In genomic region chr1:53475661-53476060, GRCh38 we compare ENCODE assay signal across 1 cellular context.
TF ChIP-seq lines count a peak whose summit lies in the region.

No MANE protein-coding gene starts in this region.

TF ChIP-seq in HepG2, 621 proteins besides CTCF, POLR2A, EP300 and RAD21 (continued from another document):
- TF ChIP-seq, protein P1, sequence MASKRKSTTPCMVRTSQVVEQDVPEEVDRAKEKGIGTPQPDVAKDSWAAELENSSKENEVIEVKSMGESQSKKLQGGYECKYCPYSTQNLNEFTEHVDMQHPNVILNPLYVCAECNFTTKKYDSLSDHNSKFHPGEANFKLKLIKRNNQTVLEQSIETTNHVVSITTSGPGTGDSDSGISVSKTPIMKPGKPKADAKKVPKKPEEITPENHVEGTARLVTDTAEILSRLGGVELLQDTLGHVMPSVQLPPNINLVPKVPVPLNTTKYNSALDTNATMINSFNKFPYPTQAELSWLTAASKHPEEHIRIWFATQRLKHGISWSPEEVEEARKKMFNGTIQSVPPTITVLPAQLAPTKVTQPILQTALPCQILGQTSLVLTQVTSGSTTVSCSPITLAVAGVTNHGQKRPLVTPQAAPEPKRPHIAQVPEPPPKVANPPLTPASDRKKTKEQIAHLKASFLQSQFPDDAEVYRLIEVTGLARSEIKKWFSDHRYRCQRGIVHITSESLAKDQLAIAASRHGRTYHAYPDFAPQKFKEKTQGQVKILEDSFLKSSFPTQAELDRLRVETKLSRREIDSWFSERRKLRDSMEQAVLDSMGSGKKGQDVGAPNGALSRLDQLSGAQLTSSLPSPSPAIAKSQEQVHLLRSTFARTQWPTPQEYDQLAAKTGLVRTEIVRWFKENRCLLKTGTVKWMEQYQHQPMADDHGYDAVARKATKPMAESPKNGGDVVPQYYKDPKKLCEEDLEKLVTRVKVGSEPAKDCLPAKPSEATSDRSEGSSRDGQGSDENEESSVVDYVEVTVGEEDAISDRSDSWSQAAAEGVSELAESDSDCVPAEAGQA (IDR thresholded peaks at IDR 0.05; ENCODE audit: low read depth), result no peak
- TF ChIP-seq, protein P1 (CRISPR knock-in tag; IDR thresholded peaks at IDR 0.05; ENCODE audit: borderline replicate concordance), result no peak
- no peak for TF ChIP-seq SRF (IDR thresholded peaks at IDR 0.05; ENCODE audit: low read depth, low read length)
- TF ChIP-seq ZHX1 (CRISPR knock-in tag; IDR thresholded peaks at IDR 0.05; ENCODE audit: low read depth), result no peak
- no peak for TF ChIP-seq RFX3 (CRISPR knock-in tag; IDR thresholded peaks at IDR 0.05)
- no peak for TF ChIP-seq FOXA1 (IDR thresholded peaks at IDR 0.05)
- TF ChIP-seq FOXA1 (CRISPR knock-in tag; IDR thresholded peaks at IDR 0.05), result no peak
- no peak for TF ChIP-seq KLF13 (CRISPR knock-in tag; IDR thresholded peaks at IDR 0.05)
- TF ChIP-seq ZSCAN21 (CRISPR knock-in tag; IDR thresholded peaks at IDR 0.05; ENCODE audit: borderline replicate concordance), result no peak
- TF ChIP-seq ZNF746 (CRISPR knock-in tag; IDR thresholded peaks at IDR 0.05), result no peak
- no peak for TF ChIP-seq SRY (CRISPR knock-in tag; IDR thresholded peaks at IDR 0.05)
